ENCODE assay signal across 29 cellular contexts in the genomic region with DNA sequence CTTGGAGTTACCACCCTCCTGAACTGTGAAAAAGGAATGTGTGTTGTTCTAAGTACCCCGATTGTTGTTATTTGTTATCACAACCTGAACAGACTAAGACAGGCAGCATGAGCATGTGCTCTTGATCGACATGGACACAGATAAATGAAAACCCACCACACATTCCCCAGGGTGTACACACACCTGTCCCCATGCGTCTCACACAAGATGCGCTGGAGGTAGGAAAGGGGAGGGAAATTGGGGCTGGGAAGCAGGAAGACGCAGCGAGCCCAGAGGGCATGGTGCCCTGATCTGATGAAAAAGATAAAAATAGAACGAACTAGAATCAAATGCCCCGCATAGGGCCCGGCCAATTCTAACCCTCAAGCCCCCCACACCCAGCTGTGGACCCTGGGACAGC.
"Had no signal": no experiment of that assay in that cellular context is flagged by ENCODE, and none has a peak within 500 bp of the region (broad histone marks: within the 10 kb centered on the region; RNA-seq: fewer than 3 reads in every experiment).

No MANE protein-coding gene starts in this region.

- H3K4me1 ChIP-seq: neural progenitor cell had no signal

- H3K4me3 Mint-ChIP-seq: immature natural killer cell; naive thymus-derived CD8-positive, alpha-beta T cell; nephron; neural progenitor cell; stimulated activated naive B cell treated with anti-CD40 and anti-IgM and Interleukin-4, amounts not matched to agents 10 μg/mL and 1 μg/mL and 100 μg/mL, for 72 hours had no signal

- H3K9me3 Mint-ChIP-seq: immature natural killer cell; naive thymus-derived CD8-positive, alpha-beta T cell; nephron; neural progenitor cell; stimulated activated naive B cell treated with anti-CD40 and anti-IgM and Interleukin-4, amounts not matched to agents 10 μg/mL and 1 μg/mL and 100 μg/mL, for 72 hours had no signal

- H3K36me3 ChIP-seq: left lung, lower lobe of right lung, neural progenitor cell, neutrophil, stomach, thyroid gland, transverse colon, upper lobe of right lung had no signal

- ATAC-seq: left colon; left lung; lower lobe of right lung; naive thymus-derived CD8-positive, alpha-beta T cell; right cardiac atrium; sciatic nerve; stimulated activated naive B cell treated with anti-CD40 and anti-IgM and Interleukin-4, amounts not matched to agents 10 μg/mL and 1 μg/mL and 100 μg/mL, for 72 hours; stimulated activated naive CD8-positive, alpha-beta T cell treated with anti-CD3 and anti-CD28 coated beads, Interleukin-15, Interleukin-2, amounts not matched to agents 100 U/mL and 50 U/mL, for 24 hours; upper lobe of right lung had no signal

- H3K9ac ChIP-seq: neural progenitor cell had no signal

- H2AFZ ChIP-seq: neural progenitor cell had no signal

- DNase-seq: hypothalamus; immature natural killer cell; kidney; left colon; left lung; lower lobe of right lung; mammary epithelial cell; mesenchymal stem cell; naive thymus-derived CD8-positive, alpha-beta T cell; occipital lobe; retina; right cardiac atrium; stimulated activated CD4-positive, alpha-beta T cell treated with anti-CD3 and anti-CD28 coated beads, Interleukin-12 subunit alpha, Interleukin-12 subunit beta, amount 100 ng/mL, for 4 hours; stimulated activated CD4-positive, alpha-beta T cell treated with anti-CD3 and anti-CD28 coated beads, Interleukin-15, amount 100 ng/mL, for 24 hours; stimulated activated CD4-positive, alpha-beta T cell treated with anti-CD3 and anti-CD28 coated beads, Interleukin-2, amount 100 ng/mL, for 24 hours; stimulated activated CD4-positive, alpha-beta T cell treated with anti-CD3 and anti-CD28 coated beads, Interleukin-4, amount 100 ng/mL, for 1 hour; stimulated activated naive B cell treated with anti-CD40 and anti-IgM and Interleukin-4, amounts not matched to agents 10 μg/mL and 1 μg/mL and 100 μg/mL, for 72 hours; stimulated activated naive CD8-positive, alpha-beta T cell treated with anti-CD3 and anti-CD28 coated beads, Interleukin-15, Interleukin-2, amounts not matched to agents 100 U/mL and 50 U/mL, for 24 hours; stomach; testis; thyroid gland; transverse colon; upper lobe of right lung had no signal

- H3K9me3 ChIP-seq: left lung, lower lobe of right lung, neutrophil, stomach, testis, thyroid gland, transverse colon, upper lobe of right lung had no signal

- H3K4me2 ChIP-seq: neural progenitor cell had no signal

- H3K4me1 Mint-ChIP-seq: nephron, neural progenitor cell had no signal

- H3K4me3 ChIP-seq: left lung, lower lobe of right lung, neural progenitor cell, skin epidermis, stomach, testis, thyroid gland, transverse colon, upper lobe of right lung had no signal

- H3K36me3 Mint-ChIP-seq: immature natural killer cell; naive thymus-derived CD8-positive, alpha-beta T cell; neural progenitor cell had no signal

- H3K27ac Mint-ChIP-seq: nephron; progenitor cell of endocrine pancreas; stimulated activated naive B cell treated with anti-CD40 and anti-IgM and Interleukin-4, amounts not matched to agents 10 μg/mL and 1 μg/mL and 100 μg/mL, for 72 hours had no signal

- H3K27ac ChIP-seq: left lung, lower lobe of right lung, neural progenitor cell, neutrophil, skin epidermis, stomach, testis, thyroid gland, transverse colon, upper lobe of right lung had no signal

- H3K27me3 ChIP-seq: left lung, neutrophil, stomach, testis, thyroid gland, transverse colon, upper lobe of right lung had no signal
